ENCODE assay signal across 23 cellular contexts in the genomic region with DNA sequence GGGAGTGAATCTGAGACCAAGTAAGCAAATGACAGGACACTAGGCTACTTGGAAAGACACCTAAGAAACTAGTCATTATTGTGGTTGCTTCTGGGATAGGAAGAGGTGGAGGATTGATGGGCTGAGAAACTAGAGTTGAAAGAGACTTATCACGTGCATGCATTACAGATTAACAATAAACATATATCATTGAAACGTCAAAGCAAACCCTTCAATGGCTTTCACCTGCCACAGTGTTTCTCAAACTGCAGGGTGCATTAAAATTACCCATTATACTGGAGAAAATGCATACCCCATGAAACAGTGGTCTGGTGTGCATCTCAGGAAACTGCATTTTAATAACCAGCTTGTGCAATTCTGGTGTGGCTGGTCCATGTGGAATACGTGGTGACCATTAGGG.
"Had no signal": no experiment of that assay in that cellular context is flagged by ENCODE, and none has a peak within 500 bp of the region (broad histone marks: within the 10 kb centered on the region; RNA-seq: fewer than 3 reads in every experiment).

No MANE protein-coding gene starts in this region.

- H3K36me3 ChIP-seq: colonic mucosa, esophagus squamous epithelium, gastrocnemius medialis, heart right ventricle, left ventricle myocardium inferior, lower lobe of right lung had no signal

- H3K9me3 ChIP-seq: colonic mucosa, esophagus squamous epithelium, gastrocnemius medialis, mucosa of descending colon had no signal

- H3K4me3 ChIP-seq: colonic mucosa, esophagus squamous epithelium, gastrocnemius medialis, heart right ventricle, left ventricle myocardium inferior, lower lobe of right lung, mucosa of descending colon had no signal

- H3K27ac ChIP-seq: colonic mucosa, epithelial cell of prostate, esophagus squamous epithelium, gastrocnemius medialis, heart right ventricle, left ventricle myocardium inferior, lower lobe of right lung had no signal

- DNase-seq: cortex of kidney; effector CD8-positive, alpha-beta T cell; effector memory CD8-positive, alpha-beta T cell; endodermal cell; erythroblast; esophagus squamous epithelium; foreskin fibroblast; foreskin melanocyte; gastrocnemius medialis; glutamatergic neuron; heart right ventricle; hypothalamus; immature natural killer cell; kidney; kidney glomerular epithelial cell; left colon; left ventricle myocardium inferior; lower lobe of right lung; mesenchymal stem cell; mucosa of descending colon; naive B cell had no signal

- H3K27me3 ChIP-seq: colonic mucosa, esophagus squamous epithelium, gastrocnemius medialis had no signal

- H3K4me1 ChIP-seq: colonic mucosa, esophagus squamous epithelium, gastrocnemius medialis, heart right ventricle, left ventricle myocardium inferior, lower lobe of right lung had no signal
